In the genomic region with DNA sequence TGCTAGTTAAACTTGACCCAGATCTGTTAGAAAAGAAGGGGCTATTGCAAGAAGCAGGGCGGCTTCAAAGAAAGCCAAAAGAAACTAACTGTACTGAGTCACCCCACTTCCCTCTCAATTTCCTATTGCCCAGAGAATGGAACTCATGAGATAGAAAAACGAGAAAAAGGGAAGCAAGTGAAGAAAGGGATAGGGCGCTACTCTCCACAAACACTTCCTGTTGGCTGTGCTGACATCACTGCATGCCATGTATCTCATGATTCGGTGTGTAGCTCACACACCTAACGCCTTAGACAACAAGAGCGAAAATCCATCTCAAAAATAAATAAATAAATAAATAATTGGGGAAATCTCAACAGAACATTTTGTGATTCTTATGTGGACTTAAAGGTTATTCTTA, we compare ENCODE assay signal across 13 cellular contexts. TPM values are rescaled to one million over a fixed set of nuclear protein-coding genes. Genes with fewer than 3 reads are reported as not detected.
DNase-seq lines count a peak whose midpoint lies in the region; ATAC-seq and TF ChIP-seq lines count a peak whose summit lies in the region.
"Had no signal": no experiment of that assay in that cellular context is flagged by ENCODE, and none has a peak within 500 bp of the region (broad histone marks: within the 10 kb centered on the region; RNA-seq: fewer than 3 reads in every experiment).

No MANE protein-coding gene starts in this region.

- no peaks in the 10 kb centered on the region for H3K9me3 ChIP-seq in gastroesophageal sphincter
- no peaks in the 10 kb centered on the region for H3K9me3 ChIP-seq in tibial nerve
- no peaks in the 10 kb centered on the region for H3K9me3 ChIP-seq in psoas muscle

- peaks cover 0 to 2% of the 10 kb centered on the region in 2 donors for H3K27me3 Mint-ChIP-seq in natural killer cell (ENCODE audit: low read depth in 2 of 2)
- no peaks in the 10 kb centered on the region for H3K27me3 Mint-ChIP-seq in natural killer cell treated with Interleukin-12 subunit alpha and Interleukin-12 subunit beta and Interleukin-15 and Interleukin-18, amount 100 ng/mL, for 72 hours

- no peak for TF ChIP-seq CTCF in natural killer cell (IDR thresholded peaks at IDR 0.05)
- TF ChIP-seq CTCF in gastroesophageal sphincter (IDR thresholded peaks at IDR 0.05) = no peak
- no peak for TF ChIP-seq CTCF in tibial nerve (IDR thresholded peaks at IDR 0.05)
- no peak for TF ChIP-seq CTCF in psoas muscle (IDR thresholded peaks at IDR 0.05)

- no peaks in the 10 kb centered on the region for H3K36me3 ChIP-seq in gastroesophageal sphincter
- no peaks in the 10 kb centered on the region for H3K36me3 ChIP-seq in tibial nerve
- no peaks in the 10 kb centered on the region for H3K36me3 ChIP-seq in psoas muscle (ENCODE audit: insufficient read depth in 1 of 2, low read depth in 1 of 2)

- no peak for TF ChIP-seq EP300 in gastroesophageal sphincter (IDR thresholded peaks at IDR 0.05)
- TF ChIP-seq EP300 in tibial nerve (IDR thresholded peaks at IDR 0.05) = peak; percentile 39 to 62

- H3K4me1 Mint-ChIP-seq in natural killer cell = peaks cover 0 to 5% of the 10 kb centered on the region in 2 donors
- peaks cover 5 to 11% of the 10 kb centered on the region in 2 donors for H3K4me1 Mint-ChIP-seq in natural killer cell treated with Interleukin-12 subunit alpha and Interleukin-12 subunit beta and Interleukin-15 and Interleukin-18, amount 100 ng/mL, for 72 hours (ENCODE audit: low read depth in 2 of 2)

- peak; percentile 66 to 78 (median 74) for ATAC-seq in natural killer cell
- ATAC-seq in natural killer cell treated with Interleukin-12 subunit alpha and Interleukin-12 subunit beta and Interleukin-15 and Interleukin-18, amount 100 ng/mL, for 72 hours = no peak
- peak; percentile 63 for ATAC-seq in gastroesophageal sphincter
- ATAC-seq in psoas muscle = no peak
- no peak for ATAC-seq in HG03095 (IDR thresholded peaks at IDR 0.05; ENCODE audit: unreplicated experiment)

- H3K27ac Mint-ChIP-seq in natural killer cell = peak overlapping the region in 1 of 2 donors; percentile 75
- H3K27ac Mint-ChIP-seq in natural killer cell treated with Interleukin-12 subunit alpha and Interleukin-12 subunit beta and Interleukin-15 and Interleukin-18, amount 100 ng/mL, for 72 hours = peak overlapping the region in 1 of 2 donors; percentile 67

- no peak for DNase-seq in natural killer cell
- DNase-seq in natural killer cell treated with Interleukin-12 subunit alpha and Interleukin-12 subunit beta and Interleukin-15 and Interleukin-18, amount 100 ng/mL, for 72 hours (ENCODE audit: low spot score) = no peak
- DNase-seq in SIG-M5 (lab: John Stamatoyannopoulos, UW) = peak; percentile 82
- DNase-seq in tibial nerve (ENCODE audit: low spot score in 2 of 2) = no peak
- DNase-seq in psoas muscle = no peak
- no peak for DNase-seq in posterior vena cava (ENCODE audit: low spot score)
- DNase-seq: NCI-H1105; NCI-H748 treated with DMSO at 0.1 percent for 48 hours; stimulated activated CD4-positive, alpha-beta T cell treated with anti-CD3 and anti-CD28 coated beads, Interleukin-12 subunit alpha, Interleukin-12 subunit beta, amount 100 ng/mL, for 4 hours; T1000 had no signal

- no peaks in the 10 kb centered on the region for H3K9me3 Mint-ChIP-seq in natural killer cell
- no peaks in the 10 kb centered on the region for H3K9me3 Mint-ChIP-seq in natural killer cell treated with Interleukin-12 subunit alpha and Interleukin-12 subunit beta and Interleukin-15 and Interleukin-18, amount 100 ng/mL, for 72 hours

- H3K4me3 ChIP-seq in gastroesophageal sphincter (no peak overlapping the region), tibial nerve (no peak overlapping the region), psoas muscle (no peak overlapping the region)

- 60 to 66% methylated on average over 4 to 6 of the region's 6 CpGs for WGBS in gastroesophageal sphincter (ENCODE audit: low coverage in 1 of 2), 2 donors
- 70 to 74% methylated on average over 6 of the region's 6 CpGs for WGBS in tibial nerve, 2 donors
- WGBS in psoas muscle, 3 donors = 74 to 77% (median 75%) methylated on average over 6 of the region's 6 CpGs

- H3K36me3 Mint-ChIP-seq in natural killer cell = no peaks in the 10 kb centered on the region
- no peaks in the 10 kb centered on the region for H3K36me3 Mint-ChIP-seq in natural killer cell treated with Interleukin-12 subunit alpha and Interleukin-12 subunit beta and Interleukin-15 and Interleukin-18, amount 100 ng/mL, for 72 hours

- no peaks in the 10 kb centered on the region for H3K4me1 ChIP-seq in gastroesophageal sphincter
- peaks cover 0 to 4% (median 0%) of the 10 kb centered on the region in 4 donors for H3K4me1 ChIP-seq in tibial nerve
- no peaks in the 10 kb centered on the region for H3K4me1 ChIP-seq in psoas muscle

- no peak overlapping the region for H3K4me3 Mint-ChIP-seq in natural killer cell
- no peak overlapping the region for H3K4me3 Mint-ChIP-seq in natural killer cell treated with Interleukin-12 subunit alpha and Interleukin-12 subunit beta and Interleukin-15 and Interleukin-18, amount 100 ng/mL, for 72 hours

- intact Hi-C loops in natural killer cell (cut with micrococcal nuclease) (no loop called here), psoas muscle (cut with DNase I) (no loop called here), posterior vena cava (cut with DNase I) (no loop called here)

- no peak for TF ChIP-seq POLR2A in gastroesophageal sphincter (IDR thresholded peaks at IDR 0.05)
- TF ChIP-seq POLR2A in tibial nerve (IDR thresholded peaks at IDR 0.05) = no peak

- no peak overlapping the region for H3K27ac ChIP-seq in gastroesophageal sphincter
- no peak overlapping the region for H3K27ac ChIP-seq in tibial nerve
- H3K27ac ChIP-seq in psoas muscle = no peak overlapping the region
- H3K27ac ChIP-seq: C4-2B had no signal

- H3K27me3 ChIP-seq in gastroesophageal sphincter (no peaks in the 10 kb centered on the region), tibial nerve (no peaks in the 10 kb centered on the region), psoas muscle (ENCODE audit: insufficient read depth in 3 of 3, low read length in 2 of 3) (peaks cover 0 to 2% (median 0%) of the 10 kb centered on the region in 3 donors)

RNA-seq across cellular contexts. Expression of a gene that starts 13.0 kb away (rescaled TPM):
- total RNA-seq in natural killer cell (10 to 100 TPM; 34.8 to 39.3 (median 38.2) TPM), gastroesophageal sphincter (10 to 100 TPM; 15.1 to 32.8 (median 31.0) TPM), tibial nerve (10 to 100 TPM; 20.1 to 57.2 (median 33.6) TPM), psoas muscle (1 to 10 TPM; 1.5 to 3.4 (median 2.5) TPM), posterior vena cava (10 to 100 TPM; 18.3 to 20.3 TPM)
- total RNA-seq in natural killer cell treated with Interleukin-12 subunit alpha and Interleukin-12 subunit beta and Interleukin-15 and Interleukin-18, amount 100 ng/mL, for 72 hours = 10 to 100 TPM; 39.8 to 46.6 TPM
- 1 to 10 TPM; 1.1 to 2.0 (median 1.6) TPM for polyA plus RNA-seq in psoas muscle

Comparison
In these comparisons a context has a peak if more than half of its experiments do, and no peak if none do; other contexts are left out.
1. ATAC-seq: peak in natural killer cell (3 of 3) and gastroesophageal sphincter (single experiment); none in natural killer cell treated with Interleukin-12 subunit alpha and Interleukin-12 subunit beta and Interleukin-15 and Interleukin-18, amount 100 ng/mL, for 72 hours (0 of 2), psoas muscle (0 of 4) and HG03095 (single experiment).